14 cellular contexts compared by ENCODE assay signal in the genomic region with DNA sequence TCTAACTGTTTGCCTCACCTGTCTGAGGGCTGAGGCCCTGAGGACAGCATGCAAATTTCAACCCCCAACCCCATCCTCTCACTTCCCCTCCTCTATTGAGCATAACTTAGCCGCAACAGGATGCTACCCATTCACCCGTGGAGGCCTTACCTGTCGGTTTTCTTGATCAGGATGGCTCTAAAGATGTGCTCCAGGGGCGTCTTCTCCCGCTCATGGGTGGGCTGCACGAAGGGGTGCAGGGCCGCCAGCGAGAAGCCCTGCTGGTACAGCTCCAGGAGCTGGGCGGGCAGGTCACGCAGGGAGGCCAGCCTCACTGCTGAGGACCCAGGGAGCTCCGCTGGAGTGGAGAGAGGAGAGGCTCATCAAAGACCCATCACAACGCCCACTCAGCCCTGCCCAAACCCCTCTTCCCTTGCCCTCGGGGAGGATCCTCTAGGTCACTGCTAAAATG.
DNase-seq lines count a peak whose midpoint lies in the region; ATAC-seq and TF ChIP-seq lines count a peak whose summit lies in the region.
"Had no signal": no experiment of that assay in that cellular context is flagged by ENCODE, and none has a peak within 500 bp of the region (broad histone marks: within the 10 kb centered on the region; RNA-seq: fewer than 3 reads in every experiment).

No MANE protein-coding gene starts in this region.

- H3K27ac ChIP-seq in naive thymus-derived CD4-positive, alpha-beta T cell (ENCODE audit: low read depth, low read length), result no peak overlapping the region
- no peak overlapping the region for H3K27ac ChIP-seq in substantia nigra (ENCODE audit: low read depth, low read length, poor library complexity, severe bottlenecking)
- H3K27ac ChIP-seq: adrenal gland, prostate gland had no signal

- H3K9me3 Mint-ChIP-seq in IgD-negative memory B cell, result no peaks in the 10 kb centered on the region
- H3K9me3 Mint-ChIP-seq in naive thymus-derived CD4-positive, alpha-beta T cell, result no peaks in the 10 kb centered on the region

- peak; percentile 87 for DNase-seq in GM12865 (ENCODE audit: low read depth)
- DNase-seq in cerebellum (ENCODE audit: low spot score), result no peak
- no peak for DNase-seq in naive thymus-derived CD4-positive, alpha-beta T cell
- DNase-seq in ecto neural progenitor cell (ENCODE audit: low spot score), result no peak
- no peak for DNase-seq in substantia nigra (lab: John Stamatoyannopoulos, UW)
- DNase-seq: adrenal gland, AML-193, erythroblast, left cardiac atrium, MG63 had no signal

- peaks cover 0 to 33% (median 11%) of the 10 kb centered on the region in 3 experiments for H3K36me3 ChIP-seq in naive thymus-derived CD4-positive, alpha-beta T cell (ENCODE audit: control insufficient read depth in 2 of 3, insufficient read depth in 3 of 3, low read length in 3 of 3)
- H3K36me3 ChIP-seq: adrenal gland, MG63, prostate gland had no signal

- H3K4me1 Mint-ChIP-seq in IgD-negative memory B cell, result peaks cover 28 to 31% (median 29%) of the 10 kb centered on the region in 3 donors
- H3K4me1 Mint-ChIP-seq in naive thymus-derived CD4-positive, alpha-beta T cell, result peaks cover 8 to 24% (median 11%) of the 10 kb centered on the region in 7 donors

- no peak for TF ChIP-seq CTCF in GM12865 (IDR thresholded peaks at IDR 0.05; ENCODE audit: insufficient read depth, low read depth, low read length, missing control alignments)

- peaks cover 20% of the 10 kb centered on the region for H3K27me3 Mint-ChIP-seq in IgD-negative memory B cell
- no peaks in the 10 kb centered on the region for H3K27me3 Mint-ChIP-seq in naive thymus-derived CD4-positive, alpha-beta T cell

- CTCF ChIA-PET in naive thymus-derived CD4-positive, alpha-beta T cell (lab: Charles Lee), result no interaction called here

- no peaks in the 10 kb centered on the region for H3K9me3 ChIP-seq in naive thymus-derived CD4-positive, alpha-beta T cell (ENCODE audit: control insufficient read depth in 2 of 3, low read length in 3 of 3)
- H3K9me3 ChIP-seq: adrenal gland, MG63, prostate gland had no signal

- intact Hi-C loops in naive thymus-derived CD4-positive, alpha-beta T cell (cut with micrococcal nuclease), result no loop called here

- ATAC-seq in GM19395 (IDR thresholded peaks at IDR 0.05; ENCODE audit: unreplicated experiment) (peak; percentile 86), HG02870 (IDR thresholded peaks at IDR 0.05; ENCODE audit: unreplicated experiment) (peak; percentile 85)
- ATAC-seq in naive thymus-derived CD4-positive, alpha-beta T cell, result no peak
- ATAC-seq: left cardiac atrium had no signal

- no peaks in the 10 kb centered on the region for H3K27me3 ChIP-seq in naive thymus-derived CD4-positive, alpha-beta T cell (ENCODE audit: control insufficient read depth in 2 of 2, insufficient read depth in 2 of 2, low read length in 2 of 2)
- H3K27me3 ChIP-seq: adrenal gland, MG63 had no signal

- H3K27ac Mint-ChIP-seq in IgD-negative memory B cell, result peak overlapping the region; percentile 14 to 56 (median 18)
- H3K27ac Mint-ChIP-seq in naive thymus-derived CD4-positive, alpha-beta T cell, result peak overlapping the region in 1 of 9 donors; percentile 80

- H3K36me3 Mint-ChIP-seq in IgD-negative memory B cell, result no peaks in the 10 kb centered on the region
- H3K36me3 Mint-ChIP-seq in naive thymus-derived CD4-positive, alpha-beta T cell, result peaks cover 18 to 43% (median 40%) of the 10 kb centered on the region in 5 donors

- POLR2A ChIA-PET in naive thymus-derived CD4-positive, alpha-beta T cell (lab: Charles Lee), result no interaction called here

- peak overlapping the region in 3 of 4 donors; percentile 0 to 85 (median 72) for H3K4me3 Mint-ChIP-seq in IgD-negative memory B cell
- H3K4me3 Mint-ChIP-seq in naive thymus-derived CD4-positive, alpha-beta T cell, result no peak overlapping the region

- no peak overlapping the region for H3K4me3 ChIP-seq in GM12865 (ENCODE audit: low read depth, low read length)
- no peak overlapping the region for H3K4me3 ChIP-seq in naive thymus-derived CD4-positive, alpha-beta T cell (ENCODE audit: low read length)
- H3K4me3 ChIP-seq: adrenal gland, MG63, prostate gland had no signal

- H3K4me1 ChIP-seq in naive thymus-derived CD4-positive, alpha-beta T cell (ENCODE audit: control insufficient read depth in 2 of 2, insufficient read depth in 2 of 2, low read length in 2 of 2), result no peaks in the 10 kb centered on the region
- H3K4me1 ChIP-seq: adrenal gland, prostate gland had no signal

Comparison
In these comparisons a context has a peak if more than half of its experiments do, and no peak if none do; other contexts are left out.
1. H3K4me3 Mint-ChIP-seq: peak in IgD-negative memory B cell (3 of 4); none in naive thymus-derived CD4-positive, alpha-beta T cell (0 of 10).